8 cellular contexts compared by ENCODE assay signal in the genomic region with DNA sequence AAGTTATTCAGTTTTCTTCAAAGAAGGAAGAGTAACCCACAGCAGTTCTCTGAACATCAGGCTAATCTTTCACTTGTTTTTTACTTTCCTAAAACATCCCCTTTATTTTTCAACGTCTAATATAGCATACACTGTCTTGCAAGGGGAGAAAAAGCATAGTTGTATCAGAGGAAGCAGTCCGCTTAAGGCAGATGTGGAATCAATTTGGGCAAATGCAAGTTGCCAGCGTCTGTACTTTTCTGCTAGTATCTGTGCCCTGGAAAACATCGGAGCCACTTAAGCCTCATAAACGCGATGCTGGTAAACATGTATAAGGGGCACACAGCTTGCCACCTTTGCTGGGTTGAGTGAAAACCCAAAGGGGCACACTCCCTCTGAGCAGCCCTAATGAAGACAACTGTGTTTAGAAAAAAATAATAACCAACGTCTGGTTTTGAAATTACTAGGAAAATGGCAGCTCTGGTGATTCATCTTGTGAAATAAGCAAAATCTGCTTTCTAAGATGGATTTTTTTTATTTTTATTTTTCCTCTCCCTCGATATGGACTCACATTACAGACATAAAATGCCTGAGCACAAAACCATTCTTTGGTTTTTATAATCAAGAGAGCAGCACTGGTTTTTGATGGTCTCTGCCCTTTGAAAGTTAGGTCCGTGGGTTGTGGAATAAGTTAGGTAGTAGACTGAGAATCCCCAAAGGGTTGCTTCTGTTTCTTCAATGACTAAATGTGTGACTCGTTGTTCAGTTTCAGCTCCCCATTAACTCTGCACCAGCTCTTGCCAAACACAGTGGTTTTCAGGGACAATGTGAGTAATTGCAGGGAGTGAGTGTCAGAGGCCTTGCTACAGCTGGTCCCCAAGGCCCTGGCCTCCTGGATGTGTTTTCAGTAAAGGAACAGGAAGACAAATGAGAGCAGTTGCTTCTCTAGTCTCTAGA. TPM values are rescaled to one million over a fixed set of nuclear protein-coding genes. Genes with fewer than 3 reads are reported as not detected.
A peak's percentile ranks its signal among the peaks of the same experiment; 100 is the strongest.
DNase-seq lines count a peak whose midpoint lies in the region; ATAC-seq and TF ChIP-seq lines count a peak whose summit lies in the region.

No MANE protein-coding gene starts in this region.

- intact Hi-C loops in CD14-positive monocyte (cut with micrococcal nuclease) = no loop called here

- H3K4me3 ChIP-seq in trophoblast cell (ENCODE audit: low read depth, low read length) (no peak overlapping the region), HAP-1 (no peak overlapping the region)

- no peak overlapping the region for H2BK120ac ChIP-seq in trophoblast cell (ENCODE audit: insufficient read depth, low read length, poor library complexity)

- no peak overlapping the region for H2BK12ac ChIP-seq in trophoblast cell (ENCODE audit: low read length)

- in situ Hi-C loops in HAP-1 (cut with MboI; ENCODE audit: low sequenced_read_pairs) = no loop called here

- H3K9me3 ChIP-seq in trophoblast cell (ENCODE audit: insufficient read depth, low read depth, low read length) = peaks cover 2% of the 10 kb centered on the region
- H3K9me3 ChIP-seq in HAP-1 = no peaks in the 10 kb centered on the region

- no peaks in the 10 kb centered on the region for H3K27me3 ChIP-seq in trophoblast cell (ENCODE audit: insufficient read depth, low read length)
- no peaks in the 10 kb centered on the region for H3K27me3 ChIP-seq in HAP-1 (ENCODE audit: low read depth)

- peaks cover 2% of the 10 kb centered on the region for H3K79me1 ChIP-seq in trophoblast cell (ENCODE audit: low read length)

- no peak overlapping the region for H2AFZ ChIP-seq in trophoblast cell (ENCODE audit: insufficient read depth, low read length, poor library complexity)

- H3K4me2 ChIP-seq in trophoblast cell (ENCODE audit: low read length) = no peak overlapping the region

- no peak overlapping the region for H3K23ac ChIP-seq in trophoblast cell (ENCODE audit: low read length)

- TF ChIP-seq CTCF in CD14-positive monocyte (IDR thresholded peaks at IDR 0.05) = no peak

- H2AK5ac ChIP-seq in trophoblast cell (ENCODE audit: low read length) = no peak overlapping the region

- H3K14ac ChIP-seq in trophoblast cell (ENCODE audit: low read length) = no peak overlapping the region

- H3K4me3 Mint-ChIP-seq in CD14-positive monocyte = no peak overlapping the region

- H3K27ac ChIP-seq in trophoblast cell (ENCODE audit: low read depth, low read length) = no peak overlapping the region

- H4K91ac ChIP-seq in trophoblast cell (ENCODE audit: low read depth, low read length) = peak overlapping the region; percentile 8

- H3K4ac ChIP-seq in trophoblast cell (ENCODE audit: low read depth, low read length) = no peak overlapping the region

- no CpG with 5 or more reads among the region's 10 CpGs for WGBS in trophoblast cell (ENCODE audit: extremely low coverage, insufficient coverage, insufficient read length)

- ATAC-seq in GM19351 (IDR thresholded peaks at IDR 0.05; ENCODE audit: unreplicated experiment) (peak; percentile 92), HG03280 (IDR thresholded peaks at IDR 0.05; ENCODE audit: unreplicated experiment) (peak; percentile 82)
- peak; percentile 97 to 98 for ATAC-seq in activated naive CD4-positive, alpha-beta T cell treated with anti-CD3 and anti-CD28 coated beads, Interleukin-2, amount 50 U/mL, for 72 hours

- H3K27me3 Mint-ChIP-seq in CD14-positive monocyte (ENCODE audit: low read depth in 3 of 3) = peaks cover 8 to 16% (median 9%) of the 10 kb centered on the region in 3 donors

- H3K27ac Mint-ChIP-seq in CD14-positive monocyte = peak overlapping the region in 1 of 7 donors; percentile 8
- peak overlapping the region; percentile 78 to 95 for H3K27ac Mint-ChIP-seq in activated naive CD4-positive, alpha-beta T cell treated with anti-CD3 and anti-CD28 coated beads, Interleukin-2, amount 50 U/mL, for 72 hours

- no peak overlapping the region for H4K8ac ChIP-seq in trophoblast cell (ENCODE audit: low read depth, low read length)

- peaks cover 11% of the 10 kb centered on the region for H3K4me1 Mint-ChIP-seq in CD14-positive monocyte

- no peak overlapping the region for H3K9ac ChIP-seq in trophoblast cell (ENCODE audit: low read length)

- DNase-seq in CD14-positive monocyte (ENCODE audit: low spot score) (peak; percentile 50), trophoblast cell (no peak), HAP-1 (ENCODE audit: low spot score in 2 of 2) (no peak), NCI-H2081 treated with DMSO at 0.1 percent for 48 hours (lab: John Stamatoyannopoulos, UW) (no peak), ecto neural progenitor cell (ENCODE audit: low spot score) (no peak)
- peak; percentile 59 to 65 for DNase-seq in activated naive CD4-positive, alpha-beta T cell treated with anti-CD3 and anti-CD28 coated beads, Interleukin-2, amount 50 U/mL, for 72 hours (ENCODE audit: low spot score in 2 of 2)

- peaks cover 3 to 6% of the 10 kb centered on the region in 2 experiments for H3K4me1 ChIP-seq in trophoblast cell (ENCODE audit: control insufficient read depth in 1 of 2, insufficient read depth in 2 of 2, low read length in 2 of 2)
- H3K4me1 ChIP-seq in HAP-1 = no peaks in the 10 kb centered on the region

- H3K79me2 ChIP-seq in trophoblast cell (ENCODE audit: control insufficient read depth, insufficient read depth, low read length, poor library complexity) = no peaks in the 10 kb centered on the region

- H3K18ac ChIP-seq in trophoblast cell (ENCODE audit: low read length) = no peak overlapping the region

- H3K36me3 ChIP-seq in trophoblast cell (ENCODE audit: control insufficient read depth in 1 of 2, insufficient read depth in 2 of 2, low read length in 2 of 2) (no peaks in the 10 kb centered on the region), HAP-1 (replicated peaks) (no peaks in the 10 kb centered on the region)

- no peak overlapping the region for H2BK5ac ChIP-seq in trophoblast cell (ENCODE audit: low read depth, low read length, poor library complexity)

- peaks cover 0 to 2% of the 10 kb centered on the region in 2 donors for H3K36me3 Mint-ChIP-seq in CD14-positive monocyte
- H3K36me3 Mint-ChIP-seq in activated naive CD4-positive, alpha-beta T cell treated with anti-CD3 and anti-CD28 coated beads, Interleukin-2, amount 50 U/mL, for 72 hours = peaks cover 14 to 25% of the 10 kb centered on the region in 2 donors

- no peak overlapping the region for H4K12ac ChIP-seq in trophoblast cell (ENCODE audit: low read depth, low read length)

- peaks cover 0 to 2% (median 0%) of the 10 kb centered on the region in 7 donors for H3K9me3 Mint-ChIP-seq in CD14-positive monocyte
- H3K9me3 Mint-ChIP-seq in activated naive CD4-positive, alpha-beta T cell treated with anti-CD3 and anti-CD28 coated beads, Interleukin-2, amount 50 U/mL, for 72 hours = peaks cover 0 to 16% of the 10 kb centered on the region in 2 donors

RNA-seq across cellular contexts. Expression of a gene that starts 24.5 kb away (rescaled TPM):
- 10 to 100 TPM; 33.7 to 38.1 TPM for polyA plus RNA-seq in CD14-positive monocyte
- 10 to 100 TPM; 19.7 to 21.3 TPM for total RNA-seq in activated naive CD4-positive, alpha-beta T cell treated with anti-CD3 and anti-CD28 coated beads, Interleukin-2, amount 50 U/mL, for 72 hours
- 18.9 and 19.4 TPM in 2 replicates for polyA plus RNA-seq in trophoblast cell (2013)

Comparison
In these comparisons a context has a peak if more than half of its experiments do, and no peak if none do; other contexts are left out.
1. DNase-seq: peak in CD14-positive monocyte (single experiment) and activated naive CD4-positive, alpha-beta T cell treated with anti-CD3 and anti-CD28 coated beads, Interleukin-2, amount 50 U/mL, for 72 hours (2 of 2); none in trophoblast cell (0 of 2), HAP-1 (0 of 2), NCI-H2081 treated with DMSO at 0.1 percent for 48 hours (single experiment) and ecto neural progenitor cell (single experiment).
2. Peak in every context shown above with its lines, with median percentiles within 50 percentile points of each other: ATAC-seq.